In the genomic region with DNA sequence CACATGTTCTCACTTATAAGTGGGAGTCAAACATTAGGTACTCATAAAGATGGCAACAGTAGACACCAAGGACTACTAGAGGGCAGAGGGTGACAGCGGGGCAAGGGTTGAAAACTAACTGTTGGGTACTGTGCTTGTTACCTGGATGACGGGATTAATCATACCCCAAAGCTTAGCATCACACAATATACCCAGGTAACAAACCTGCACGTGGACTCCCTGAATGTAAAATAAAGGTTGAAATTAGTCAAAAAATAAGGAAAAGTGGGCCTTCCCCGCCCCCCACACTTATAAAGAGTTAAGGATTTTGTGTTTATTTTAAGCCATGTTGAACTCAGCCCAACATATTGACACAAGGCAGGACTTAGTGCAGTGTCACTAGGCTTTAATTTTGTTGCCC, we compare ENCODE assay signal across 37 cellular contexts.
"Had no signal": no experiment of that assay in that cellular context is flagged by ENCODE, and none has a peak within 500 bp of the region (broad histone marks: within the 10 kb centered on the region; RNA-seq: fewer than 3 reads in every experiment).

No MANE protein-coding gene starts in this region.

- H3K4me3 ChIP-seq: ascending aorta, body of pancreas, breast epithelium had no signal

- DNase-seq: activated CD4-positive, alpha-beta memory T cell treated with anti-CD3 and anti-CD28 coated beads for 36 hours; activated CD4-positive, alpha-beta T cell treated with anti-CD3 and anti-CD28 coated beads for 1 hour; activated CD4-positive, alpha-beta T cell treated with anti-CD3 and anti-CD28 coated beads for 36 hours; activated CD4-positive, alpha-beta T cell treated with anti-CD3 and anti-CD28 coated beads for 48 hours; activated CD4-positive, alpha-beta T cell treated with anti-CD3 and anti-CD28 coated beads, Interleukin-2, amount 10 ng/mL, durations not matched to agents 7 days and 5 days; activated CD4-positive, CD25-positive, alpha-beta regulatory T cell; activated CD8-positive, alpha-beta memory T cell treated with anti-CD3 and anti-CD28 coated beads for 24 hours; activated CD8-positive, alpha-beta memory T cell treated with anti-CD3 and anti-CD28 coated beads, Interleukin-2, amount 10 ng/mL, durations not matched to agents 7 days and 5 days; activated CD8-positive, alpha-beta memory T cell treated with anti-CD3 and anti-CD28 coated beads, Interleukin-2, amount 50 U/mL, for 48 hours; activated CD8-positive, alpha-beta T cell treated with anti-CD3 and anti-CD28 coated beads for 36 hours; activated effector memory CD4-positive, alpha-beta T cell treated with Interleukin-2 at 50 U/mL for 16 hours; activated gamma-delta T cell; activated naive CD4-positive, alpha-beta T cell treated with anti-CD3 and anti-CD28 coated beads, Interleukin-2, amount 10 ng/mL, durations not matched to agents 7 days and 5 days; activated naive CD4-positive, alpha-beta T cell treated with Interleukin-2 at 50 U/mL for 16 hours; activated naive CD8-positive, alpha-beta T cell treated with anti-CD3 and anti-CD28 coated beads, Interleukin-2, amount 10 ng/mL, durations not matched to agents 7 days and 5 days; activated naive CD8-positive, alpha-beta T cell treated with anti-CD3 and anti-CD28 coated beads, Interleukin-2, amount 50 U/mL, for 24 hours; activated T-cell treated with anti-CD3 and anti-CD28 coated beads, Interleukin-2, amount 50 U/mL, for 24 hours; activated T-cell treated with anti-CD3 and anti-CD28 coated beads, Interleukin-2, amount 50 U/mL, for 48 hours; amygdala; anterior cingulate cortex; body of pancreas; brain microvascular endothelial cell; central memory CD4-positive, alpha-beta T cell; SW 1271; T-helper 1 cell; T-helper 2 cell; T-helper 9 cell; WERI-Rb-1 had no signal

- H3K4me1 ChIP-seq: ascending aorta, body of pancreas, breast epithelium had no signal

- H3K36me3 ChIP-seq: ascending aorta, brain microvascular endothelial cell, breast epithelium, WERI-Rb-1 had no signal

- H3K4me3 Mint-ChIP-seq: activated CD4-positive, alpha-beta memory T cell treated with anti-CD3 and anti-CD28 coated beads for 36 hours; activated CD4-positive, alpha-beta T cell treated with anti-CD3 and anti-CD28 coated beads for 36 hours; activated CD4-positive, alpha-beta T cell treated with anti-CD3 and anti-CD28 coated beads, Interleukin-2, amount 10 ng/mL, durations not matched to agents 7 days and 5 days; activated CD8-positive, alpha-beta memory T cell treated with anti-CD3 and anti-CD28 coated beads, Interleukin-2, amount 10 ng/mL, durations not matched to agents 7 days and 5 days; activated CD8-positive, alpha-beta T cell treated with anti-CD3 and anti-CD28 coated beads for 36 hours; activated naive CD4-positive, alpha-beta T cell treated with anti-CD3 and anti-CD28 coated beads, Interleukin-2, amount 10 ng/mL, durations not matched to agents 7 days and 5 days; activated naive CD4-positive, alpha-beta T cell treated with anti-CD3 and anti-CD28 coated beads, Interleukin-2, amount 50 U/mL, for 24 hours; activated naive CD8-positive, alpha-beta T cell; activated naive CD8-positive, alpha-beta T cell treated with anti-CD3 and anti-CD28 coated beads, Interleukin-2, amount 10 ng/mL, durations not matched to agents 7 days and 5 days; activated naive CD8-positive, alpha-beta T cell treated with anti-CD3 and anti-CD28 coated beads, Interleukin-2, amount 50 U/mL, for 24 hours; activated T-cell treated with anti-CD3 and anti-CD28 coated beads, Interleukin-2, amount 50 U/mL, for 24 hours; T-helper 1 cell treated with Interleukin-12 subunit alpha and Interleukin-12 subunit beta and Interleukin-4 antibody, amounts not matched to agents 30 μg/mL and 1 μg/mL, for 36 hours; T-helper 2 cell treated with Interferon-gamma antibody and Interleukin-4, amounts not matched to agents 5 μg/mL and 100 μg/mL, for 36 hours; WTC11 had no signal

- H3K27ac Mint-ChIP-seq: activated CD4-positive, alpha-beta memory T cell treated with anti-CD3 and anti-CD28 coated beads for 36 hours; activated CD4-positive, alpha-beta T cell treated with anti-CD3 and anti-CD28 coated beads for 36 hours; activated CD4-positive, alpha-beta T cell treated with anti-CD3 and anti-CD28 coated beads, Interleukin-2, amount 10 ng/mL, durations not matched to agents 7 days and 5 days; activated CD8-positive, alpha-beta memory T cell treated with anti-CD3 and anti-CD28 coated beads, Interleukin-2, amount 10 ng/mL, durations not matched to agents 7 days and 5 days; activated CD8-positive, alpha-beta T cell treated with anti-CD3 and anti-CD28 coated beads for 36 hours; activated naive CD4-positive, alpha-beta T cell treated with anti-CD3 and anti-CD28 coated beads, Interleukin-2, amount 10 ng/mL, durations not matched to agents 7 days and 5 days; activated naive CD4-positive, alpha-beta T cell treated with anti-CD3 and anti-CD28 coated beads, Interleukin-2, amount 50 U/mL, for 24 hours; activated naive CD8-positive, alpha-beta T cell; activated naive CD8-positive, alpha-beta T cell treated with anti-CD3 and anti-CD28 coated beads, Interleukin-2, amount 10 ng/mL, durations not matched to agents 7 days and 5 days; activated naive CD8-positive, alpha-beta T cell treated with anti-CD3 and anti-CD28 coated beads, Interleukin-2, amount 50 U/mL, for 24 hours; activated T-cell treated with anti-CD3 and anti-CD28 coated beads, Interleukin-2, amount 50 U/mL, for 24 hours; activated T-helper 2 cell treated with anti-CD3 and anti-CD28 coated beads, Interferon-gamma antibody, Interleukin-2, Interleukin-4, amounts not matched to agents 10 μg/mL and 5 μg/mL and 100 μg/mL, durations not matched to agents 14 hours and 24 hours and 36 hours; T-helper 1 cell treated with Interleukin-12 subunit alpha and Interleukin-12 subunit beta and Interleukin-4 antibody, amounts not matched to agents 30 μg/mL and 1 μg/mL, for 36 hours; T-helper 2 cell treated with Interferon-gamma antibody and Interleukin-4, amounts not matched to agents 5 μg/mL and 100 μg/mL, for 36 hours; WTC11 had no signal

- H3K9me3 Mint-ChIP-seq: activated CD4-positive, alpha-beta T cell treated with anti-CD3 and anti-CD28 coated beads, Interleukin-2, amount 10 ng/mL, durations not matched to agents 7 days and 5 days; activated naive CD4-positive, alpha-beta T cell treated with anti-CD3 and anti-CD28 coated beads, Interleukin-2, amount 10 ng/mL, durations not matched to agents 7 days and 5 days; activated naive CD4-positive, alpha-beta T cell treated with anti-CD3 and anti-CD28 coated beads, Interleukin-2, amount 50 U/mL, for 24 hours; activated naive CD8-positive, alpha-beta T cell treated with anti-CD3 and anti-CD28 coated beads, Interleukin-2, amount 10 ng/mL, durations not matched to agents 7 days and 5 days; activated naive CD8-positive, alpha-beta T cell treated with anti-CD3 and anti-CD28 coated beads, Interleukin-2, amount 50 U/mL, for 24 hours; activated T-helper 2 cell treated with anti-CD3 and anti-CD28 coated beads, Interferon-gamma antibody, Interleukin-2, Interleukin-4, amounts not matched to agents 10 μg/mL and 5 μg/mL and 100 μg/mL, durations not matched to agents 14 hours and 24 hours and 36 hours; T-helper 1 cell treated with Interleukin-12 subunit alpha and Interleukin-12 subunit beta and Interleukin-4 antibody, amounts not matched to agents 30 μg/mL and 1 μg/mL, for 36 hours; T-helper 2 cell treated with Interferon-gamma antibody and Interleukin-4, amounts not matched to agents 5 μg/mL and 100 μg/mL, for 36 hours; WTC11 had no signal

- H3K9me3 ChIP-seq: ascending aorta, body of pancreas, breast epithelium had no signal

- H3K27ac ChIP-seq: ascending aorta, body of pancreas, brain microvascular endothelial cell, breast epithelium, WERI-Rb-1 had no signal

- H3K36me3 Mint-ChIP-seq: activated CD4-positive, alpha-beta memory T cell treated with anti-CD3 and anti-CD28 coated beads for 36 hours; activated CD8-positive, alpha-beta memory T cell treated with anti-CD3 and anti-CD28 coated beads, Interleukin-2, amount 10 ng/mL, durations not matched to agents 7 days and 5 days; activated naive CD4-positive, alpha-beta T cell treated with anti-CD3 and anti-CD28 coated beads, Interleukin-2, amount 10 ng/mL, durations not matched to agents 7 days and 5 days; WTC11 had no signal

- H3K27me3 ChIP-seq: ascending aorta, body of pancreas, brain microvascular endothelial cell, breast epithelium had no signal

- ATAC-seq: activated CD4-positive, alpha-beta T cell treated with anti-CD3 and anti-CD28 coated beads for 36 hours; activated CD4-positive, CD25-positive, alpha-beta regulatory T cell treated with anti-CD3 and anti-CD28 coated beads, Interleukin-2, amount 50 U/mL, for 24 hours; activated CD8-positive, alpha-beta memory T cell treated with anti-CD3 and anti-CD28 coated beads, Interleukin-2, amount 10 ng/mL, durations not matched to agents 7 days and 5 days; activated CD8-positive, alpha-beta T cell treated with anti-CD3 and anti-CD28 coated beads for 36 hours; activated naive CD8-positive, alpha-beta T cell treated with anti-CD3 and anti-CD28 coated beads, Interleukin-2, amount 50 U/mL, for 24 hours; body of pancreas; WTC11 had no signal

- H3K27me3 Mint-ChIP-seq: activated CD4-positive, alpha-beta memory T cell treated with anti-CD3 and anti-CD28 coated beads for 36 hours; activated CD4-positive, alpha-beta T cell treated with anti-CD3 and anti-CD28 coated beads for 36 hours; activated CD4-positive, alpha-beta T cell treated with anti-CD3 and anti-CD28 coated beads, Interleukin-2, amount 10 ng/mL, durations not matched to agents 7 days and 5 days; activated CD8-positive, alpha-beta memory T cell treated with anti-CD3 and anti-CD28 coated beads, Interleukin-2, amount 10 ng/mL, durations not matched to agents 7 days and 5 days; activated CD8-positive, alpha-beta T cell treated with anti-CD3 and anti-CD28 coated beads for 36 hours; activated naive CD4-positive, alpha-beta T cell treated with anti-CD3 and anti-CD28 coated beads, Interleukin-2, amount 10 ng/mL, durations not matched to agents 7 days and 5 days; activated naive CD4-positive, alpha-beta T cell treated with anti-CD3 and anti-CD28 coated beads, Interleukin-2, amount 50 U/mL, for 24 hours; activated naive CD8-positive, alpha-beta T cell; activated naive CD8-positive, alpha-beta T cell treated with anti-CD3 and anti-CD28 coated beads, Interleukin-2, amount 10 ng/mL, durations not matched to agents 7 days and 5 days; activated naive CD8-positive, alpha-beta T cell treated with anti-CD3 and anti-CD28 coated beads, Interleukin-2, amount 50 U/mL, for 24 hours; activated T-cell treated with anti-CD3 and anti-CD28 coated beads, Interleukin-2, amount 50 U/mL, for 24 hours had no signal
